19 cellular contexts compared by ENCODE assay signal in genomic region chr11:79259800-79260199, GRCh38.
DNase-seq lines count a peak whose midpoint lies in the region; ATAC-seq, FAIRE-seq and TF ChIP-seq lines count a peak whose summit lies in the region.
"Had no signal": no experiment of that assay in that cellular context is flagged by ENCODE, and none has a peak within 500 bp of the region (broad histone marks: within the 10 kb centered on the region; RNA-seq: fewer than 3 reads in every experiment).

No MANE protein-coding gene starts in this region.

- TF ChIP-seq EP300 in HepG2 (IDR thresholded peaks at IDR 0.05; ENCODE audit: low read depth in 2 of 2, low read length in 2 of 2) (no peak), HepG2 (CRISPR knock-in tag; IDR thresholded peaks at IDR 0.05; ENCODE audit: borderline replicate concordance) (no peak), SK-N-SH (IDR thresholded peaks at IDR 0.05; ENCODE audit: borderline replicate concordance in 1 of 2, low read depth in 1 of 2, low read length in 1 of 2) (no peak)

- H3K4me2 ChIP-seq in HepG2 (ENCODE audit: low read depth, low read length) = no peak overlapping the region
- no peak overlapping the region for H3K4me2 ChIP-seq in SK-N-SH

- H3K4me3 ChIP-seq in HepG2 (replicated peaks in 1 of 3; ENCODE audit: insufficient read depth in 1 of 3, low read depth in 2 of 3, low read length in 3 of 3) = no peak overlapping the region
- H3K4me3 ChIP-seq in right lobe of liver = no peak overlapping the region
- no peak overlapping the region for H3K4me3 ChIP-seq in SK-N-SH (ENCODE audit: low read depth in 2 of 2, low read length in 1 of 2)
- H3K4me3 ChIP-seq in fibroblast of the aortic adventitia (ENCODE audit: low read depth, low read length) = no peak overlapping the region
- no peak overlapping the region for H3K4me3 ChIP-seq in SJCRH30
- H3K4me3 ChIP-seq: Peyer's patch, vagina had no signal

- TF ChIP-seq POLR2A in HepG2 (IDR thresholded peaks at IDR 0.05; ENCODE audit: insufficient read depth in 1 of 2, low read depth in 2 of 2, low read length in 2 of 2) (no peak), right lobe of liver (IDR thresholded peaks at IDR 0.05) (no peak)

- H3K9me3 ChIP-seq in HepG2 (ENCODE audit: low read length) (no peaks in the 10 kb centered on the region), right lobe of liver (no peaks in the 10 kb centered on the region), SK-N-SH (no peaks in the 10 kb centered on the region), SJCRH30 (replicated peaks) (no peaks in the 10 kb centered on the region)
- H3K9me3 ChIP-seq: Peyer's patch, vagina had no signal

- POLR2A ChIA-PET in HepG2 (lab: Yijun Ruan, JAX) (no interaction called here), SK-N-SH (lab: Yijun Ruan, JAX) (no interaction called here)

- H3K27me3 ChIP-seq in HepG2 (ENCODE audit: control insufficient read depth in 1 of 2, insufficient read depth in 2 of 2, low read length in 2 of 2) (peaks cover 0 to 11% of the 10 kb centered on the region in 2 experiments; a peak in 2 of 5 replicates), right lobe of liver (no peaks in the 10 kb centered on the region), SK-N-SH (ENCODE audit: insufficient read depth) (no peaks in the 10 kb centered on the region), SJCRH30 (no peaks in the 10 kb centered on the region)
- H3K27me3 ChIP-seq: Peyer's patch, vagina had no signal

- no peak for TF ChIP-seq CTCF in HepG2 (CRISPR knock-in tag; IDR thresholded peaks at IDR 0.05)
- peak in 2 of 4 donors; percentile 10 to 11 for TF ChIP-seq CTCF in right lobe of liver (IDR thresholded peaks at IDR 0.05)
- peak; percentile 41 for TF ChIP-seq CTCF in SK-N-SH (IDR thresholded peaks at IDR 0.05)
- TF ChIP-seq CTCF in fibroblast of the aortic adventitia (IDR thresholded peaks at IDR 0.05; ENCODE audit: insufficient read depth, low read length) = peak; percentile 26

- ATAC-seq in HepG2 (peak; percentile 71), right lobe of liver (no peak)
- ATAC-seq: T-cell had no signal

- peaks cover 3% of the 10 kb centered on the region for H3F3A ChIP-seq in SK-N-SH (replicated peaks; ENCODE audit: insufficient read depth)

- WGBS in HepG2 (ENCODE audit: low lambda C conversion rate) = 50% methylated on average over 4 of the region's 4 CpGs
- WGBS in right lobe of liver (ENCODE audit: insufficient coverage, low coverage, low lambda C conversion rate, missing lambda C conversion rate) = 70% methylated on average over 4 of the region's 4 CpGs
- 80% methylated on average over 4 of the region's 4 CpGs for WGBS in SK-N-SH (ENCODE audit: low lambda C conversion rate)

- FAIRE-seq in HepG2 (lab: Jason Lieb, UNC) = no peak
- FAIRE-seq: frontal cortex had no signal

- H2AFZ ChIP-seq in HepG2 (ENCODE audit: low read length) = no peak overlapping the region
- H2AFZ ChIP-seq in SK-N-SH (ENCODE audit: low read depth) = no peak overlapping the region

- TF ChIP-seq RAD21 in HepG2 (CRISPR knock-in tag; IDR thresholded peaks at IDR 0.05) = no peak
- peak; percentile 37 for TF ChIP-seq RAD21 in SK-N-SH (IDR thresholded peaks at IDR 0.05; ENCODE audit: low read length)

- no peak overlapping the region for H3K27ac ChIP-seq in HepG2 (ENCODE audit: extremely low read length, insufficient read depth, low read length)
- H3K27ac ChIP-seq in right lobe of liver = no peak overlapping the region
- H3K27ac ChIP-seq in SK-N-SH (ENCODE audit: low read depth in 2 of 2, low read length in 1 of 2) = no peak overlapping the region
- no peak overlapping the region for H3K27ac ChIP-seq in SJCRH30
- H3K27ac ChIP-seq: Peyer's patch, vagina had no signal

- CTCF ChIA-PET in HepG2 (lab: Yijun Ruan, JAX; ENCODE audit: low intra/inter-chr PET ratio, low total read pairs) = no interaction called here
- CTCF ChIA-PET in SK-N-SH (lab: Yijun Ruan, JAX) = no interaction called here

- intact Hi-C loops in HepG2 (cut with micrococcal nuclease; ENCODE audit: unreplicated experiment) = no loop called here
- intact Hi-C loops in right lobe of liver (cut with DNase I) = no loop called here

- in situ Hi-C loops in HepG2 (cut with HindIII; ENCODE audit: extremely low pct_ligation_motif_present, low pct_unique_long_range_greater_than_20kb) = no loop called here

- BruUV-seq in HepG2 (replicated peaks; lab: Mats Ljungman, UMichigan) = no TSS peak

- no peak for DNase-seq in HepG2 (ENCODE audit: low spot score)
- DNase-seq in right lobe of liver = no peak
- DNase-seq in SK-N-SH = no peak
- DNase-seq in fibroblast of the aortic adventitia (ENCODE audit: low read depth) = no peak
- no peak for DNase-seq in AML-193 (lab: John Stamatoyannopoulos, UW)
- DNase-seq in NCI-H2196 treated with DMSO at 0.1 percent for 48 hours (lab: John Stamatoyannopoulos, UW; ENCODE audit: unreplicated experiment) = no peak
- no peak for DNase-seq in T-helper 9 cell
- DNase-seq in SJCRH30 = no peak
- DNase-seq: activated CD4-positive, CD25-positive, alpha-beta regulatory T cell; activated gamma-delta T cell; effector CD4-positive, alpha-beta T cell; NCI-H146; NCI-H526; nephron progenitor cell; Peyer's patch; retina; T-cell had no signal

- H4K20me1 ChIP-seq in HepG2 (ENCODE audit: insufficient read depth, low read length) = no peaks in the 10 kb centered on the region
- H4K20me1 ChIP-seq in SK-N-SH (ENCODE audit: insufficient read depth) = no peaks in the 10 kb centered on the region

- H3K4me1 ChIP-seq in HepG2 (ENCODE audit: insufficient read depth, low read length) (no peaks in the 10 kb centered on the region), right lobe of liver (no peaks in the 10 kb centered on the region), SK-N-SH (ENCODE audit: control insufficient read depth in 1 of 2, insufficient read depth in 2 of 2, low read depth in 1 of 2, low read length in 1 of 2) (peaks cover 0 to 8% of the 10 kb centered on the region in 2 experiments; a peak in 1 of 4 replicates), SJCRH30 (peaks cover 5% of the 10 kb centered on the region; the same call in 1 of the 2 replicates)
- H3K4me1 ChIP-seq: Peyer's patch had no signal

- H3K36me3 ChIP-seq in HepG2 (replicated peaks in 1 of 2; ENCODE audit: control insufficient read depth in 1 of 2, insufficient read depth in 2 of 2, low read length in 2 of 2) = no peaks in the 10 kb centered on the region
- H3K36me3 ChIP-seq in right lobe of liver = no peaks in the 10 kb centered on the region
- no peaks in the 10 kb centered on the region for H3K36me3 ChIP-seq in SK-N-SH (replicated peaks in 1 of 2; ENCODE audit: control insufficient read depth in 1 of 2, insufficient read depth in 2 of 2, low read length in 1 of 2)
- H3K36me3 ChIP-seq in SJCRH30 = no peaks in the 10 kb centered on the region
- H3K36me3 ChIP-seq: Peyer's patch, vagina had no signal

- H3K9me2 ChIP-seq in SK-N-SH = no peaks in the 10 kb centered on the region

- H3K79me2 ChIP-seq in HepG2 (ENCODE audit: insufficient read depth, low read length) = no peaks in the 10 kb centered on the region
- no peaks in the 10 kb centered on the region for H3K79me2 ChIP-seq in SK-N-SH (ENCODE audit: insufficient read depth)

- no peak overlapping the region for H3K9ac ChIP-seq in HepG2 (ENCODE audit: insufficient read depth, low read depth, low read length)
- no peak overlapping the region for H3K9ac ChIP-seq in SK-N-SH

TF ChIP-seq in HepG2, 621 proteins besides CTCF, POLR2A, EP300 and RAD21 (continues in another document):
- TF ChIP-seq ESRRA (CRISPR knock-in tag; IDR thresholded peaks at IDR 0.05; ENCODE audit: low read depth) (no peak), ZFP90 (CRISPR knock-in tag; IDR thresholded peaks at IDR 0.05; ENCODE audit: borderline replicate concordance) (no peak), SP5 (CRISPR knock-in tag; IDR thresholded peaks at IDR 0.05; ENCODE audit: borderline replicate concordance, low read depth) (no peak)

TF ChIP-seq in SK-N-SH, 30 proteins besides CTCF, POLR2A, EP300 and RAD21:
- TF ChIP-seq SIN3A (IDR thresholded peaks at IDR 0.05; ENCODE audit: borderline replicate concordance, low read depth, low read length) = no peak
- 0 out of 2 replicates have a peak, but pooled peaks have one; percentile 7 for TF ChIP-seq SMC3 (IDR thresholded peaks at IDR 0.05; ENCODE audit: low read depth, low read length)
TF ChIP-seq in SK-N-SH: peak in this region for 1.

Comparison
In these comparisons a context has a peak if more than half of its experiments do, and no peak if none do; other contexts are left out.
1. Of the 25 proteins assayed by ChIP-seq in both HepG2 and SK-N-SH: peak only in HepG2: none; only in SK-N-SH: CTCF, RAD21 and SMC3; in both: none; in neither: 22.